12 cellular contexts compared by ENCODE assay signal in genomic region chr6:6825153-6825847, GRCh38.
DNase-seq lines count a peak whose midpoint lies in the region; ATAC-seq and TF ChIP-seq lines count a peak whose summit lies in the region.
"Had no signal": no experiment of that assay in that cellular context is flagged by ENCODE, and none has a peak within 500 bp of the region (broad histone marks: within the 10 kb centered on the region; RNA-seq: fewer than 3 reads in every experiment).

No MANE protein-coding gene starts in this region.

- WGBS in heart left ventricle, 4 donors = 65 to 83% (median 74%) methylated on average over 6 to 11 of the region's 11 CpGs

- H2AFZ ChIP-seq in OCI-LY3 (ENCODE audit: low read depth, low read length) = no peak overlapping the region

- no peaks in the 10 kb centered on the region for H3K36me3 ChIP-seq in OCI-LY3 (replicated peaks; ENCODE audit: low read depth, low read length)
- H3K36me3 ChIP-seq in heart left ventricle = no peaks in the 10 kb centered on the region

- H3K9me3 ChIP-seq in OCI-LY3 (ENCODE audit: insufficient read depth, low read length) = no peaks in the 10 kb centered on the region
- H3K9me3 ChIP-seq in heart left ventricle = no peaks in the 10 kb centered on the region

- H3K4me1 ChIP-seq in OCI-LY3 (ENCODE audit: low read length) (peaks cover 49% of the 10 kb centered on the region), heart left ventricle (peaks cover 0 to 54% (median 13%) of the 10 kb centered on the region in 12 donors)

- no peak overlapping the region for H3K9ac ChIP-seq in OCI-LY3 (ENCODE audit: low read length)

- ATAC-seq in heart left ventricle = peak in 2 of 4 donors; percentile 19 to 29
- no peak for ATAC-seq in stimulated activated memory B cell treated with anti-CD40 and anti-IgM and Interleukin-4, amounts not matched to agents 10 μg/mL and 1 μg/mL and 100 μg/mL, for 72 hours
- ATAC-seq: naive thymus-derived CD8-positive, alpha-beta T cell had no signal

- no peak for TF ChIP-seq POLR2A in heart left ventricle (IDR thresholded peaks at IDR 0.05)

- H3K27me3 ChIP-seq in OCI-LY3 (ENCODE audit: low read depth, low read length) = peaks cover 22% of the 10 kb centered on the region
- no peaks in the 10 kb centered on the region for H3K27me3 ChIP-seq in heart left ventricle

- peak overlapping the region; percentile 8 for H3K4me2 ChIP-seq in OCI-LY3 (ENCODE audit: low read length)

- no peaks in the 10 kb centered on the region for H3K9me3 Mint-ChIP-seq in stimulated activated memory B cell treated with anti-CD40 and anti-IgM and Interleukin-4, amounts not matched to agents 10 μg/mL and 1 μg/mL and 100 μg/mL, for 72 hours
- H3K9me3 Mint-ChIP-seq: activated naive CD4-positive, alpha-beta T cell treated with anti-CD3 and anti-CD28 coated beads, Interleukin-2, amount 10 ng/mL, durations not matched to agents 7 days and 5 days; naive thymus-derived CD8-positive, alpha-beta T cell; type B pancreatic cell had no signal

- TF ChIP-seq CTCF in OCI-LY3 (IDR thresholded peaks at IDR 0.05; ENCODE audit: low read depth, low read length) = no peak
- no peak for TF ChIP-seq CTCF in heart left ventricle (IDR thresholded peaks at IDR 0.05)

- DNase-seq in DMS79 treated with DMSO at 0.1 percent for 48 hours (lab: John Stamatoyannopoulos, UW) = peak; percentile 29
- no peak for DNase-seq in DMS79 (lab: John Stamatoyannopoulos, UW)
- DNase-seq in heart left ventricle = peak in 1 of 5 donors; percentile 51
- no peak for DNase-seq in NCI-H1694 treated with DMSO at 0.1 percent for 48 hours (lab: John Stamatoyannopoulos, UW)
- no peak for DNase-seq in SKM-1 (lab: John Stamatoyannopoulos, UW; ENCODE audit: unreplicated experiment)
- no peak for DNase-seq in NCI-H1105 treated with DMSO at 0.1 percent for 48 hours (lab: John Stamatoyannopoulos, UW)
- DNase-seq: activated CD8-positive, alpha-beta T cell treated with anti-CD3 and anti-CD28 coated beads, Interleukin-2, amount 10 ng/mL, durations not matched to agents 7 days and 5 days; activated naive CD4-positive, alpha-beta T cell treated with anti-CD3 and anti-CD28 coated beads, Interleukin-2, amount 10 ng/mL, durations not matched to agents 7 days and 5 days; naive thymus-derived CD8-positive, alpha-beta T cell had no signal

- peaks cover 15% of the 10 kb centered on the region for H3K4me1 Mint-ChIP-seq in stimulated activated memory B cell treated with anti-CD40 and anti-IgM and Interleukin-4, amounts not matched to agents 10 μg/mL and 1 μg/mL and 100 μg/mL, for 72 hours

- H3K27ac Mint-ChIP-seq in stimulated activated memory B cell treated with anti-CD40 and anti-IgM and Interleukin-4, amounts not matched to agents 10 μg/mL and 1 μg/mL and 100 μg/mL, for 72 hours = peak overlapping the region; percentile 21
- H3K27ac Mint-ChIP-seq: activated CD8-positive, alpha-beta T cell treated with anti-CD3 and anti-CD28 coated beads, Interleukin-2, amount 10 ng/mL, durations not matched to agents 7 days and 5 days; activated naive CD4-positive, alpha-beta T cell treated with anti-CD3 and anti-CD28 coated beads, Interleukin-2, amount 10 ng/mL, durations not matched to agents 7 days and 5 days; type B pancreatic cell had no signal

- H3K27ac ChIP-seq in OCI-LY3 (ENCODE audit: low read length) = no peak overlapping the region
- H3K27ac ChIP-seq in heart left ventricle = peak overlapping the region in 8 of 12 donors; percentile 15 to 92 (median 75)

- intact Hi-C loops in heart left ventricle (cut with DNase I) = loop anchor here in 2 of 10 donors (5.0 to 10.0 kb wide), 2 partner anchors 80 to 88 kb away; no protein-coding TSS in a partner anchor

- H3K79me2 ChIP-seq in OCI-LY3 (ENCODE audit: low read length) = no peaks in the 10 kb centered on the region

- no peaks in the 10 kb centered on the region for H4K20me1 ChIP-seq in OCI-LY3 (ENCODE audit: insufficient read depth, low read length)

- no peaks in the 10 kb centered on the region for H3K36me3 Mint-ChIP-seq in stimulated activated memory B cell treated with anti-CD40 and anti-IgM and Interleukin-4, amounts not matched to agents 10 μg/mL and 1 μg/mL and 100 μg/mL, for 72 hours
- H3K36me3 Mint-ChIP-seq: activated naive CD4-positive, alpha-beta T cell treated with anti-CD3 and anti-CD28 coated beads, Interleukin-2, amount 10 ng/mL, durations not matched to agents 7 days and 5 days; naive thymus-derived CD8-positive, alpha-beta T cell; type B pancreatic cell had no signal

- H3K4me3 Mint-ChIP-seq in stimulated activated memory B cell treated with anti-CD40 and anti-IgM and Interleukin-4, amounts not matched to agents 10 μg/mL and 1 μg/mL and 100 μg/mL, for 72 hours = no peak overlapping the region
- H3K4me3 Mint-ChIP-seq: activated CD8-positive, alpha-beta T cell treated with anti-CD3 and anti-CD28 coated beads, Interleukin-2, amount 10 ng/mL, durations not matched to agents 7 days and 5 days; activated naive CD4-positive, alpha-beta T cell treated with anti-CD3 and anti-CD28 coated beads, Interleukin-2, amount 10 ng/mL, durations not matched to agents 7 days and 5 days; naive thymus-derived CD8-positive, alpha-beta T cell; type B pancreatic cell had no signal

- H3K4me3 ChIP-seq in OCI-LY3 (ENCODE audit: low read length) (no peak overlapping the region), heart left ventricle (no peak overlapping the region)

- peaks cover 29% of the 10 kb centered on the region for H3K27me3 Mint-ChIP-seq in stimulated activated memory B cell treated with anti-CD40 and anti-IgM and Interleukin-4, amounts not matched to agents 10 μg/mL and 1 μg/mL and 100 μg/mL, for 72 hours
- H3K27me3 Mint-ChIP-seq: type B pancreatic cell had no signal
